21 cellular contexts compared by ENCODE assay signal in genomic region chr9:16888594-16888993, GRCh38. TPM values are rescaled to one million over a fixed set of nuclear protein-coding genes. Genes with fewer than 3 reads are reported as not detected.
DNase-seq lines count a peak whose midpoint lies in the region; ATAC-seq, FAIRE-seq and TF ChIP-seq lines count a peak whose summit lies in the region.
"Had no signal": no experiment of that assay in that cellular context is flagged by ENCODE, and none has a peak within 500 bp of the region (broad histone marks: within the 10 kb centered on the region; RNA-seq: fewer than 3 reads in every experiment).

No MANE protein-coding gene starts in this region.

- intact Hi-C loops in pancreas (cut with DNase I), result no loop called here

- no peaks in the 10 kb centered on the region for H3K4me1 ChIP-seq in pancreas
- H3K4me1 ChIP-seq: Caco-2 had no signal

- no peak overlapping the region for H3K4me3 ChIP-seq in pancreas
- H3K4me3 ChIP-seq: BLaER1, GM12878, GM23248 had no signal

- no peaks in the 10 kb centered on the region for H3K36me3 ChIP-seq in pancreas
- H3K36me3 ChIP-seq: BLaER1 had no signal

- H3K27ac ChIP-seq in pancreas, result no peak overlapping the region
- H3K27ac ChIP-seq: BLaER1, C4-2B, GM23248 had no signal

- DNase-seq in RCC 7860 (ENCODE audit: low spot score), result no peak
- DNase-seq in pancreas, result no peak
- DNase-seq in NCI-H524 treated with DMSO at 0.1 percent for 48 hours (lab: John Stamatoyannopoulos, UW), result no peak
- DNase-seq in NCI-H510A (lab: John Stamatoyannopoulos, UW), result no peak
- DNase-seq: Caco-2; CD4-positive, CD25-positive, alpha-beta regulatory T cell; CD8-positive, alpha-beta T cell; DMS153; DND-41; GDM1; GM23248; H7; HCEC 1CT had no signal

- 87 to 95% methylated on average over 3 of the region's 3 CpGs for WGBS in pancreas, 2 donors

- H3K27me3 ChIP-seq in pancreas, result no peaks in the 10 kb centered on the region
- H3K27me3 ChIP-seq: BLaER1 had no signal

- no peaks in the 10 kb centered on the region for H3K9me3 ChIP-seq in pancreas
- H3K9me3 ChIP-seq: Caco-2 had no signal

- no peak for TF ChIP-seq CTCF in pancreas (IDR thresholded peaks at IDR 0.05)

- ATAC-seq in pancreas (no peak), esophagus mucosa (no peak)
- ATAC-seq: CD8-positive, alpha-beta T cell; GM12878 had no signal

- peak; percentile 65 for FAIRE-seq in RCC 7860 (lab: Jason Lieb, UNC)
- FAIRE-seq in endometrium (lab: Jason Lieb, UNC), result peak; percentile 55
- FAIRE-seq in pancreas (lab: Jason Lieb, UNC), result peak; percentile 81
- FAIRE-seq: GM12878, GM19239, H1 had no signal

RNA-seq across cellular contexts. Expression of gene BNC2, which starts 18.1 kb away (rescaled TPM):
- total RNA-seq in pancreas (1 to 10 TPM in 4 of 6 donors, under 1 TPM in 2; 0.56 to 7.6 (median 2.4) TPM), esophagus mucosa (3.7 TPM)
- polyA plus RNA-seq in pancreas, result under 1 TPM; 0.28 to 0.42 TPM
- total RNA-seq: B cell; CD4-positive, CD25-positive, alpha-beta regulatory T cell had no signal
- polyA plus RNA-seq: CD4-positive, CD25-positive, alpha-beta regulatory T cell had no signal
